In genomic region chr7:468681-469590, GRCh38 we compare ENCODE assay signal across 1 cellular context.
TF ChIP-seq lines count a peak whose summit lies in the region.

No MANE protein-coding gene starts in this region.

TF ChIP-seq in HepG2, 621 proteins besides CTCF, POLR2A, EP300 and RAD21 (continued from another document):
- no peak for TF ChIP-seq ZNF142 (CRISPR knock-in tag; IDR thresholded peaks at IDR 0.05)
- no peak for TF ChIP-seq NFE2 (CRISPR knock-in tag; IDR thresholded peaks at IDR 0.05)
- TF ChIP-seq TFE3 (CRISPR knock-in tag; IDR thresholded peaks at IDR 0.05): no peak
- TF ChIP-seq ELK4 (CRISPR knock-in tag; IDR thresholded peaks at IDR 0.05; ENCODE audit: borderline replicate concordance): no peak
- no peak for TF ChIP-seq CBX5 (CRISPR knock-in tag; IDR thresholded peaks at IDR 0.05; ENCODE audit: borderline replicate concordance)
- no peak for TF ChIP-seq SNAPC4 (CRISPR knock-in tag; IDR thresholded peaks at IDR 0.05)
- no peak for TF ChIP-seq KAT7 (CRISPR knock-in tag; IDR thresholded peaks at IDR 0.05; ENCODE audit: borderline replicate concordance)
- no peak for TF ChIP-seq SIX1 (CRISPR knock-in tag; IDR thresholded peaks at IDR 0.05; ENCODE audit: borderline replicate concordance)
- no peak for TF ChIP-seq ZNF383 (CRISPR knock-in tag; IDR thresholded peaks at IDR 0.05; ENCODE audit: borderline replicate concordance)
- TF ChIP-seq ZNF562 (CRISPR knock-in tag; IDR thresholded peaks at IDR 0.05; ENCODE audit: borderline replicate concordance): no peak
